13 cellular contexts compared by ENCODE assay signal in the genomic region with DNA sequence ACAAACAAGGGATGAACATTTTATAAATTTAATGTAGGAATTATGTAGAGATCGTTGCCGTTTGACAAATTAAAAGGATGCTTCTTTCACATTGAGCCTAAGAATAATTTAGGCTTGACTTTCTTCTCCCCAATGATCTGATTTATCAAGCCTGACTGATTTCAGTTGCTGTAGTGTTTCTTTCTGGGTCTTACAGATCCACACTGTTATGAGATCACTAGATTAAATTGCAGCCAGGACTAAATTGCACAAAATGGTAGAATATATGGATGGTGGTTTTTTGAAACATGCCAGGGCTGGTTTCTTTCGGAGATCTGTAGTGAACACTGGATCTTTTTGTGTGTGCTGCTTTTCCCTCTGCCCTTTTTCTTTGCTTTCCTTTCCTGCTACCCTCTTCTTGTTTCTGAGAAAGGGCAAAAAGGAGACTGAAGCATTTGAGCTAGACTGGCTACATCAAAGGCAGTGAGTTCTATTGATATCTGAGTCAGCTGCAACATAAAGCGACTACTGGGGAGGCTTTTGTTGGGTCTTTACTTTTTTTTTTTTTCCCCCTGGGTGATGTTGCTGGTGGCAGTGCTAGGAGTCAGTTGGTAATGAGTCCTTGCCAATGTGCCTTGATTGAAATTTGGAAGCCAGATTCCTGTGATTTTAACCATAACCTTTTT.
A peak's percentile ranks its signal among the peaks of the same experiment; 100 is the strongest.
DNase-seq lines count a peak whose midpoint lies in the region; ATAC-seq, FAIRE-seq and TF ChIP-seq lines count a peak whose summit lies in the region.
"Had no signal": no experiment of that assay in that cellular context is flagged by ENCODE, and none has a peak within 500 bp of the region (broad histone marks: within the 10 kb centered on the region; RNA-seq: fewer than 3 reads in every experiment).

No MANE protein-coding gene starts in this region.

- no peak for TF ChIP-seq CTCF in activated CD8-positive, alpha-beta T cell treated with anti-CD3 and anti-CD28 coated beads for 36 hours (IDR thresholded peaks at IDR 0.05)
- TF ChIP-seq CTCF in keratinocyte (optimal IDR thresholded peaks at IDR 0.05 in 1 of 3, IDR thresholded peaks at IDR 0.05 in 1 of 3, conservative IDR thresholded peaks at IDR 0.05 in 1 of 3; ENCODE audit: extremely low read depth in 1 of 3, insufficient read depth in 2 of 3, low read length in 3 of 3) (no peak), type B pancreatic cell (conservative IDR thresholded peaks at IDR 0.05) (no peak)

- H3K9me3 ChIP-seq in keratinocyte (ENCODE audit: control insufficient read depth, low read depth, low read length), result no peaks in the 10 kb centered on the region
- H3K9me3 ChIP-seq: transverse colon had no signal

- dilution Hi-C loops in keratinocyte (cut with MboI; ENCODE audit: extremely low pct_ligation_motif_present, low sequenced_read_pairs), result no loop called here

- H3K4me1 ChIP-seq in keratinocyte (ENCODE audit: control insufficient read depth, extremely low read depth, insufficient read depth, low read length), result peaks cover 25% of the 10 kb centered on the region

- FAIRE-seq in keratinocyte (lab: Jason Lieb, UNC), result peak; percentile 74

- intact Hi-C loops in Right ventricle myocardium superior (cut with DNase I) (no loop called here), left cardiac atrium (cut with DNase I) (no loop called here)
- intact Hi-C loops in activated CD8-positive, alpha-beta T cell treated with anti-CD3 and anti-CD28 coated beads for 36 hours (cut with micrococcal nuclease), result no loop called here

- no peaks in the 10 kb centered on the region for H3K9me3 Mint-ChIP-seq in activated CD8-positive, alpha-beta T cell treated with anti-CD3 and anti-CD28 coated beads for 36 hours
- H3K9me3 Mint-ChIP-seq in type B pancreatic cell, result peaks cover 6% of the 10 kb centered on the region

- H3K4me1 Mint-ChIP-seq in activated CD8-positive, alpha-beta T cell treated with anti-CD3 and anti-CD28 coated beads for 36 hours (ENCODE audit: low read depth), result peaks cover 53% of the 10 kb centered on the region
- peaks cover 44% of the 10 kb centered on the region for H3K4me1 Mint-ChIP-seq in type B pancreatic cell (ENCODE audit: unreplicated experiment)

- H3K4me3 ChIP-seq in keratinocyte (ENCODE audit: control insufficient read depth in 2 of 3, extremely low read depth in 1 of 3, insufficient read depth in 2 of 3, low read depth in 1 of 3, low read length in 3 of 3), result peak overlapping the region in 1 of 3 experiments; percentile 7
- H3K4me3 ChIP-seq: transverse colon had no signal

- H4K20me1 ChIP-seq in keratinocyte (ENCODE audit: control insufficient read depth, extremely low read depth, insufficient read depth, low read length), result no peaks in the 10 kb centered on the region

- peak overlapping the region; percentile 20 for H3K4me2 ChIP-seq in keratinocyte (ENCODE audit: control insufficient read depth, extremely low read depth, insufficient read depth, low read depth, low read length)

- POLR2A ChIA-PET in activated CD8-positive, alpha-beta T cell treated with anti-CD3 and anti-CD28 coated beads for 36 hours (lab: Charles Lee), result interaction anchor here (1.2 kb wide), 1 partner anchor 231 kb away, joined by 4 read pairs; no protein-coding TSS in a partner anchor

- CTCF ChIA-PET in activated CD8-positive, alpha-beta T cell treated with anti-CD3 and anti-CD28 coated beads for 36 hours (lab: Charles Lee), result no interaction called here

- peak; percentile 26 for ATAC-seq in Right ventricle myocardium superior (ENCODE audit: poor library complexity)
- no peak for ATAC-seq in left cardiac atrium
- ATAC-seq in activated CD8-positive, alpha-beta T cell treated with anti-CD3 and anti-CD28 coated beads for 36 hours, result peak; percentile 79
- ATAC-seq in HG03520 (IDR thresholded peaks at IDR 0.05; ENCODE audit: unreplicated experiment), result no peak
- ATAC-seq in GM18909 (IDR thresholded peaks at IDR 0.05; ENCODE audit: poor library complexity, unreplicated experiment), result no peak
- ATAC-seq: T-helper 17 cell had no signal

- H2AFZ ChIP-seq in keratinocyte (ENCODE audit: control insufficient read depth, low read length), result no peak overlapping the region

- H3K9ac ChIP-seq in keratinocyte (ENCODE audit: control insufficient read depth, extremely low read depth, insufficient read depth, low read length), result no peak overlapping the region

- no peak overlapping the region for H3K27ac ChIP-seq in keratinocyte (ENCODE audit: control insufficient read depth, insufficient read depth, low read length)
- H3K27ac ChIP-seq: transverse colon had no signal

- no peaks in the 10 kb centered on the region for H3K27me3 Mint-ChIP-seq in activated CD8-positive, alpha-beta T cell treated with anti-CD3 and anti-CD28 coated beads for 36 hours
- no peaks in the 10 kb centered on the region for H3K27me3 Mint-ChIP-seq in type B pancreatic cell
- H3K27me3 Mint-ChIP-seq: activated CD4-positive, alpha-beta T cell treated with anti-CD3 and anti-CD28 coated beads, Interleukin-2, amount 10 ng/mL, durations not matched to agents 7 days and 5 days; T-helper 17 cell had no signal

- no peaks in the 10 kb centered on the region for H3K27me3 ChIP-seq in keratinocyte (ENCODE audit: control insufficient read depth, extremely low read depth, insufficient read depth, low read length)
- H3K27me3 ChIP-seq: transverse colon had no signal

- H3K27ac Mint-ChIP-seq in activated CD8-positive, alpha-beta T cell treated with anti-CD3 and anti-CD28 coated beads for 36 hours, result peak overlapping the region; percentile 55
- H3K27ac Mint-ChIP-seq in type B pancreatic cell, result peak overlapping the region; percentile 8
- H3K27ac Mint-ChIP-seq: activated CD4-positive, alpha-beta T cell treated with anti-CD3 and anti-CD28 coated beads, Interleukin-2, amount 10 ng/mL, durations not matched to agents 7 days and 5 days; T-helper 17 cell had no signal

- peaks cover 60% of the 10 kb centered on the region for H3K79me2 ChIP-seq in keratinocyte (ENCODE audit: control insufficient read depth, insufficient read depth, low read length)

- no peak overlapping the region for H3K4me3 Mint-ChIP-seq in activated CD8-positive, alpha-beta T cell treated with anti-CD3 and anti-CD28 coated beads for 36 hours
- H3K4me3 Mint-ChIP-seq in type B pancreatic cell, result no peak overlapping the region
- H3K4me3 Mint-ChIP-seq: activated CD4-positive, alpha-beta T cell treated with anti-CD3 and anti-CD28 coated beads, Interleukin-2, amount 10 ng/mL, durations not matched to agents 7 days and 5 days had no signal

- no peak for DNase-seq in Right ventricle myocardium superior
- no peak for DNase-seq in left cardiac atrium
- no peak for DNase-seq in activated CD8-positive, alpha-beta T cell treated with anti-CD3 and anti-CD28 coated beads for 36 hours
- no peak for DNase-seq in keratinocyte (ENCODE audit: low read depth, low spot score)
- no peak for DNase-seq in type B pancreatic cell (ENCODE audit: extremely low spot score, unreplicated experiment)
- no peak for DNase-seq in NCI-H187 treated with DMSO at 0.1 percent for 48 hours (lab: John Stamatoyannopoulos, UW)
- DNase-seq: activated CD4-positive, alpha-beta T cell treated with anti-CD3 and anti-CD28 coated beads, Interleukin-2, amount 10 ng/mL, durations not matched to agents 7 days and 5 days; DMS153; NCI-H1092 treated with DMSO at 0.1 percent for 48 hours; T-helper 17 cell; transverse colon had no signal

- H3K36me3 Mint-ChIP-seq in activated CD8-positive, alpha-beta T cell treated with anti-CD3 and anti-CD28 coated beads for 36 hours (ENCODE audit: low read depth), result peaks cover 6% of the 10 kb centered on the region
- H3K36me3 Mint-ChIP-seq in type B pancreatic cell, result no peaks in the 10 kb centered on the region

- H3K9me1 ChIP-seq in keratinocyte (ENCODE audit: control insufficient read depth, extremely low read depth, insufficient read depth, low read length), result no peaks in the 10 kb centered on the region

- peaks cover 0 to 1% of the 10 kb centered on the region in 2 experiments for H3K36me3 ChIP-seq in keratinocyte (ENCODE audit: control insufficient read depth in 2 of 2, extremely low read depth in 1 of 2, insufficient read depth in 2 of 2, low read length in 2 of 2)
- H3K36me3 ChIP-seq: transverse colon had no signal

Comparison
In these comparisons a context has a peak if more than half of its experiments do, and no peak if none do; other contexts are left out.
1. ATAC-seq: peak in Right ventricle myocardium superior (single experiment) and activated CD8-positive, alpha-beta T cell treated with anti-CD3 and anti-CD28 coated beads for 36 hours (single experiment); none in left cardiac atrium (0 of 2), HG03520 (single experiment) and GM18909 (single experiment).